ENCODE assay signal across 8 cellular contexts in the genomic region with DNA sequence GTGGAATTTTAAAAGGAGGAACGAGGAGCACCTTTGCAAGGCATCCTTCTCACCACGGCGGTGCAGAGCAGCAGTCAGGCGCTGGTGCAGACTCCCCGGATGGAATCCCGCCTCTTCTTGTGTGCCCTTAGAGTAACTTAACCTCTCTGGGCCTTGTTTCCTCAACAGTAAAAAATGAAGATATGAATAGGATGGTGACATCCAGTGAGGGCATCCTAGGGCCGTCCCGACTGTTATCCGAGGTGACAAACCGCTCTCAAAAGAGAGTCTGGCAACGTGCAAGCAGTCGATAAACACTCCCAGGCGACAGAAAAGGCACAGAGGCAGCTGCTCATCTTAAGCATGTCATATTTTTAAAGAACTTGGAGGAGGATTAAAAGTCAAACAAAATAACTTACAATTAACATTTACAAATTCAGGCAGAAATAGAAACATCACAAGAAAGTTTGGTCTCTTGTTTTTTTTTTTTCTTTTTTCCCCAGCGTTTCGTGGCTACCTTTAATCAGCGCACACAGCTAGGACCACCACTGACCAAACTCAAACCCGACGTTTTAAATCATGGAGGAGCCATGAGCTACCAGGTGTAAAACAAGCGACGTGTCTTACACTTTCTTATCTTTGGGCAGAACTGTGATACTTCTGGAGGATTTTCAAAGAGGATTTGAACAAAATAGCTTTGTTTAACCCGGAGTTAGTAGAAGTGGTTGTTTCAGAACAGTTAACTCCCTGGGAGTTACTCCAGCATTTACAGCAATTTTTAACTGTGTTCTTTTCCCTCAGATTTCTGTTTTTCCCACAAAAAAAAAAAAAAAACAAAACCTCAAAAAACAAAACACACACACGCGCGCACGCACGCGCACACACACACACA. TPM values are rescaled to one million over a fixed set of nuclear protein-coding genes. Genes with fewer than 3 reads are reported as not detected.
DNase-seq lines count a peak whose midpoint lies in the region; ATAC-seq, FAIRE-seq and TF ChIP-seq lines count a peak whose summit lies in the region.

No MANE protein-coding gene starts in this region.

- H3K4me3 Mint-ChIP-seq in activated naive CD4-positive, alpha-beta T cell treated with anti-CD3 and anti-CD28 coated beads, Interleukin-2, amount 50 U/mL, for 24 hours: peak overlapping the region; percentile 96

- H3K4me1 Mint-ChIP-seq in activated naive CD4-positive, alpha-beta T cell treated with anti-CD3 and anti-CD28 coated beads, Interleukin-2, amount 50 U/mL, for 24 hours: peaks cover 73% of the 10 kb centered on the region

- no peak for FAIRE-seq in kidney (lab: Jason Lieb, UNC)

- H3K27me3 ChIP-seq in tibial nerve: peaks cover 0 to 18% of the 10 kb centered on the region in 2 donors

- H3K9me3 ChIP-seq in kidney (ENCODE audit: control insufficient read depth in 1 of 2, low read length in 2 of 2): no peaks in the 10 kb centered on the region
- peaks cover 0 to 2% (median 0%) of the 10 kb centered on the region in 4 donors for H3K9me3 ChIP-seq in tibial nerve

- no peak for ATAC-seq in GM19328 (IDR thresholded peaks at IDR 0.05; ENCODE audit: unreplicated experiment)

- no peaks in the 10 kb centered on the region for H3K9me3 Mint-ChIP-seq in activated naive CD4-positive, alpha-beta T cell treated with anti-CD3 and anti-CD28 coated beads, Interleukin-2, amount 50 U/mL, for 24 hours

- peaks cover 13% of the 10 kb centered on the region for H3K36me3 Mint-ChIP-seq in activated naive CD4-positive, alpha-beta T cell treated with anti-CD3 and anti-CD28 coated beads, Interleukin-2, amount 50 U/mL, for 24 hours

- H3K36me3 ChIP-seq in kidney (ENCODE audit: control insufficient read depth in 1 of 2, insufficient read depth in 2 of 2, low read length in 2 of 2): no peaks in the 10 kb centered on the region
- H3K36me3 ChIP-seq in tibial nerve: no peaks in the 10 kb centered on the region

- TF ChIP-seq POLR2A in tibial nerve (IDR thresholded peaks at IDR 0.05): no peak

- DNase-seq in activated effector memory CD4-positive, alpha-beta T cell treated with anti-CD3 and anti-CD28 coated beads, Interleukin-2, amount 50 U/mL, for 16 hours: peak; percentile 73
- no peak for DNase-seq in activated effector memory CD4-positive, alpha-beta T cell treated with Interleukin-2 at 50 U/mL for 16 hours
- no peak for DNase-seq in kidney
- DNase-seq in tibial nerve (ENCODE audit: low spot score in 2 of 2): no peak
- DNase-seq in T-helper 9 cell: no peak
- DNase-seq in NCI-H2107 (lab: John Stamatoyannopoulos, UW): no peak

- no peak for TF ChIP-seq EP300 in tibial nerve (IDR thresholded peaks at IDR 0.05)

- peaks cover 20% of the 10 kb centered on the region in 2 donors for H3K4me1 ChIP-seq in kidney (ENCODE audit: control insufficient read depth in 1 of 2, insufficient read depth in 1 of 2, low read depth in 1 of 2, low read length in 2 of 2)
- peaks cover 0 to 52% (median 29%) of the 10 kb centered on the region in 4 donors for H3K4me1 ChIP-seq in tibial nerve

- TF ChIP-seq CTCF in kidney (IDR thresholded peaks at IDR 0.05; ENCODE audit: borderline replicate concordance, extremely low read depth, insufficient read depth): no peak
- no peak for TF ChIP-seq CTCF in tibial nerve (IDR thresholded peaks at IDR 0.05)

- H3K27ac Mint-ChIP-seq in activated naive CD4-positive, alpha-beta T cell treated with anti-CD3 and anti-CD28 coated beads, Interleukin-2, amount 50 U/mL, for 24 hours: peak overlapping the region; percentile 96

- 59 to 63% methylated on average over 27 of the region's 27 CpGs for WGBS in tibial nerve, 2 donors

- peak overlapping the region; percentile 29 to 91 for H3K9ac ChIP-seq in kidney (ENCODE audit: low read length in 2 of 2)

- H3K4me3 ChIP-seq in kidney (ENCODE audit: low read length in 2 of 2) (peak overlapping the region; percentile 47 to 71), tibial nerve (peak overlapping the region in 3 of 4 donors; percentile 82 to 96 (median 87))

- H3K27me3 Mint-ChIP-seq in activated naive CD4-positive, alpha-beta T cell treated with anti-CD3 and anti-CD28 coated beads, Interleukin-2, amount 50 U/mL, for 24 hours: no peaks in the 10 kb centered on the region

- intact Hi-C loops in kidney (cut with DNase I): no loop called here

- peak overlapping the region; percentile 91 to 92 for H3K27ac ChIP-seq in kidney (ENCODE audit: low read depth in 2 of 2, low read length in 2 of 2)
- H3K27ac ChIP-seq in tibial nerve: peak overlapping the region; percentile 73 to 97 (median 95)

RNA-seq across cellular contexts. Expression of a gene that starts 2.1 kb away (rescaled TPM):
- 61.2 TPM for total RNA-seq in kidney
- 15.1 TPM for polyA plus RNA-seq in kidney (ENCODE audit: insufficient read depth, low read depth, low replicate concordance)
- 1,000 to 10,000 TPM in 3 of 4 donors, 100 to 1,000 TPM in 1; 831 to 1,485 (median 1,405) TPM for total RNA-seq in tibial nerve

Comparison
In these comparisons a context has a peak if more than half of its experiments do, and no peak if none do; other contexts are left out.
1. RNA of a gene that starts 2.1 kb away (total RNA-seq): 831 to 1,485 TPM in tibial nerve; 61.2 TPM in kidney (single experiment); every median in the first group is over 10 times any median in the second.